In the genomic region with DNA sequence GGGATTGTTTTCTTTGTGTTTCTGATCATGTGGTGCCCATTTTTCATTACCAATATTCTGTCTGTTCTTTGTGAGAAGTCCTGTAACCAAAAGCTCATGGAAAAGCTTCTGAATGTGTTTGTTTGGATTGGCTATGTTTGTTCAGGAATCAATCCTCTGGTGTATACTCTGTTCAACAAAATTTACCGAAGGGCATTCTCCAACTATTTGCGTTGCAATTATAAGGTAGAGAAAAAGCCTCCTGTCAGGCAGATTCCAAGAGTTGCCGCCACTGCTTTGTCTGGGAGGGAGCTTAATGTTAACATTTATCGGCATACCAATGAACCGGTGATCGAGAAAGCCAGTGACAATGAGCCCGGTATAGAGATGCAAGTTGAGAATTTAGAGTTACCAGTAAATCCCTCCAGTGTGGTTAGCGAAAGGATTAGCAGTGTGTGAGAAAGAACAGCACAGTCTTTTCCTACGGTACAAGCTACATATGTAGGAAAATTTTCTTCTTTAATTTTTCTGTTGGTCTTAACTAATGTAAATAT, we compare ENCODE assay signal across 21 cellular contexts.
DNase-seq lines count a peak whose midpoint lies in the region; FAIRE-seq and TF ChIP-seq lines count a peak whose summit lies in the region.
"Had no signal": no experiment of that assay in that cellular context is flagged by ENCODE, and none has a peak within 500 bp of the region (broad histone marks: within the 10 kb centered on the region; RNA-seq: fewer than 3 reads in every experiment).

No MANE protein-coding gene starts in this region.

- no peak overlapping the region for H2AFZ ChIP-seq in endothelial cell of umbilical vein (ENCODE audit: low read depth, low read length)

- H3K36me3 ChIP-seq in H7 (replicated peaks; ENCODE audit: control insufficient read depth, insufficient read depth, low read length) (no peaks in the 10 kb centered on the region), HUES6 (ENCODE audit: control insufficient read depth, insufficient read depth, low read length) (no peaks in the 10 kb centered on the region), endothelial cell of umbilical vein (ENCODE audit: control insufficient read depth in 2 of 2, extremely low read depth in 1 of 2, insufficient read depth in 2 of 2, low read length in 2 of 2) (no peaks in the 10 kb centered on the region), MG63 (no peaks in the 10 kb centered on the region)
- H3K36me3 ChIP-seq: BE2C had no signal

- intact Hi-C loops in endothelial cell of umbilical vein (cut with micrococcal nuclease): no loop called here

- no TSS peak for BruUV-seq in endothelial cell of umbilical vein (replicated peaks; lab: Mats Ljungman, UMichigan)

- no peaks in the 10 kb centered on the region for H3K9me3 ChIP-seq in HUES6 (ENCODE audit: control insufficient read depth, insufficient read depth, low read depth, low read length)
- H3K9me3 ChIP-seq in endothelial cell of umbilical vein (replicated peaks; ENCODE audit: control insufficient read depth, insufficient read depth, low read length): no peaks in the 10 kb centered on the region
- no peaks in the 10 kb centered on the region for H3K9me3 ChIP-seq in MG63
- H3K9me3 ChIP-seq: BE2C had no signal

- no peaks in the 10 kb centered on the region for H3K79me2 ChIP-seq in endothelial cell of umbilical vein (ENCODE audit: control insufficient read depth, insufficient read depth, low read length)

- TF ChIP-seq CTCF in endothelial cell of umbilical vein (IDR thresholded peaks at IDR 0.05; ENCODE audit: extremely low read depth in 1 of 2, insufficient read depth in 1 of 2, low read depth in 1 of 2, low read length in 2 of 2): no peak
- TF ChIP-seq CTCF in GM10266 (IDR thresholded peaks at IDR 0.05; ENCODE audit: control insufficient read depth, insufficient read depth, low read depth, missing control alignments): no peak

- no peak overlapping the region for H3K9ac ChIP-seq in HUES6 (ENCODE audit: low read length)
- H3K9ac ChIP-seq in endothelial cell of umbilical vein (replicated peaks; ENCODE audit: extremely low read depth, insufficient read depth, low read length): no peak overlapping the region

- no peaks in the 10 kb centered on the region for H3K9me1 ChIP-seq in endothelial cell of umbilical vein (replicated peaks; ENCODE audit: control insufficient read depth, extremely low read depth, insufficient read depth, low read length)

- peak; percentile 4 for FAIRE-seq in endothelial cell of umbilical vein (lab: Jason Lieb, UNC)
- FAIRE-seq: GM12891, GM18507 had no signal

- POLR2A ChIA-PET in endothelial cell of umbilical vein (lab: Charles Lee): no interaction called here

- DNase-seq in H7 (peak; percentile 13), endothelial cell of umbilical vein (ENCODE audit: low read depth, low spot score) (no peak), iris pigment epithelial cell (ENCODE audit: low read depth) (peak; percentile 12), HuH-7.5 (ENCODE audit: low spot score) (no peak), MG63 (no peak), GM10266 (ENCODE audit: extremely low spot score) (no peak)
- DNase-seq: BE2C; Calu3; CD4-positive, alpha-beta memory T cell; DMS79 treated with DMSO at 0.1 percent for 48 hours; GDM1; GOT3; KBM-7; NCI-H1417 treated with DMSO at 0.1 percent for 48 hours; NCI-H2081 treated with DMSO at 0.1 percent for 48 hours; NCI-H524; RPMI8226; SIG-M5 had no signal

- H3K4me1 ChIP-seq in HUES6 (ENCODE audit: control insufficient read depth, insufficient read depth, low read length) (peaks cover 16% of the 10 kb centered on the region; the same call in 1 of the 2 replicates), endothelial cell of umbilical vein (ENCODE audit: control insufficient read depth, extremely low read depth, insufficient read depth, low read length) (no peaks in the 10 kb centered on the region)
- H3K4me1 ChIP-seq: BE2C had no signal

- H3K4me2 ChIP-seq in endothelial cell of umbilical vein (ENCODE audit: insufficient read depth, low read length): no peak overlapping the region

- dilution Hi-C loops in endothelial cell of umbilical vein (cut with MboI; ENCODE audit: extremely low pct_ligation_motif_present, low sequenced_read_pairs): no loop called here

- H3K27me3 ChIP-seq in H7 (ENCODE audit: control insufficient read depth, insufficient read depth, low read length): no peaks in the 10 kb centered on the region
- peaks cover 12% of the 10 kb centered on the region; the same call in 1 of the 2 replicates for H3K27me3 ChIP-seq in HUES6 (ENCODE audit: control insufficient read depth, insufficient read depth, low read length)
- no peaks in the 10 kb centered on the region for H3K27me3 ChIP-seq in endothelial cell of umbilical vein (ENCODE audit: control insufficient read depth in 2 of 2, insufficient read depth in 2 of 2, low read length in 2 of 2)
- H3K27me3 ChIP-seq in MG63: no peaks in the 10 kb centered on the region
- H3K27me3 ChIP-seq: BE2C had no signal

- CTCF ChIA-PET in endothelial cell of umbilical vein (lab: Charles Lee): no interaction called here

- H3K27ac ChIP-seq in HUES6 (ENCODE audit: low read depth, low read length) (peak overlapping the region; percentile 8; the same call in 1 of the 2 replicates), endothelial cell of umbilical vein (ENCODE audit: insufficient read depth, low read depth, low read length) (no peak overlapping the region)

- H3K4me3 ChIP-seq in H7 (ENCODE audit: insufficient read depth, low read depth, low read length): no peak overlapping the region
- peak overlapping the region; percentile 14; the same call in 1 of the 2 replicates for H3K4me3 ChIP-seq in HUES6 (ENCODE audit: low read depth, low read length)
- H3K4me3 ChIP-seq in endothelial cell of umbilical vein (replicated peaks in 1 of 3; ENCODE audit: insufficient read depth in 1 of 3, low read depth in 1 of 3, low read length in 3 of 3): no peak overlapping the region
- H3K4me3 ChIP-seq in MG63: no peak overlapping the region

- TF ChIP-seq POLR2A in endothelial cell of umbilical vein (IDR thresholded peaks at IDR 0.05; ENCODE audit: low read depth, low read length): no peak

- no peaks in the 10 kb centered on the region for H4K20me1 ChIP-seq in endothelial cell of umbilical vein (replicated peaks; ENCODE audit: control insufficient read depth, extremely low read depth, insufficient read depth, low read length)

TF ChIP-seq in endothelial cell of umbilical vein, 7 proteins besides CTCF, POLR2A, EP300 and RAD21:
- no peak for TF ChIP-seq MAX (IDR thresholded peaks at IDR 0.05; ENCODE audit: insufficient read depth, insufficient read length)
- no peak for TF ChIP-seq JUN (IDR thresholded peaks at IDR 0.05; ENCODE audit: borderline replicate concordance, insufficient read depth, insufficient read length, low read depth)
- no peak for TF ChIP-seq MYC (IDR thresholded peaks at IDR 0.05; ENCODE audit: low read depth, low read length)
- no peak for TF ChIP-seq POLR2AphosphoS5 (IDR thresholded peaks at IDR 0.05; ENCODE audit: insufficient read depth, low read depth, low read length)
- no peak for TF ChIP-seq GATA2 (IDR thresholded peaks at IDR 0.05; ENCODE audit: insufficient read depth, insufficient read length, low read depth, low read length)
- no peak for TF ChIP-seq EZH2 (IDR thresholded peaks at IDR 0.05; ENCODE audit: borderline replicate concordance, low read depth, low read length, severe bottlenecking)
- no peak for TF ChIP-seq FOS (IDR thresholded peaks at IDR 0.05; ENCODE audit: borderline replicate concordance, insufficient read depth, low read length)

Comparison
In these comparisons a context has a peak if more than half of its experiments do, and no peak if none do; other contexts are left out.
1. DNase-seq: peak in H7 (single experiment) and iris pigment epithelial cell (single experiment); none in endothelial cell of umbilical vein (single experiment), HuH-7.5 (single experiment), MG63 (single experiment) and GM10266 (single experiment).